In genomic region chr4:168367065-168367464, GRCh38 we compare ENCODE assay signal across 27 cellular contexts.
"Had no signal": no experiment of that assay in that cellular context is flagged by ENCODE, and none has a peak within 500 bp of the region (broad histone marks: within the 10 kb centered on the region; RNA-seq: fewer than 3 reads in every experiment).

No MANE protein-coding gene starts in this region.

- H3K9me3 ChIP-seq: ovary, psoas muscle, right lobe of liver, sigmoid colon, suprapubic skin, testis, transverse colon, upper lobe of right lung had no signal

- DNase-seq: naive thymus-derived CD8-positive, alpha-beta T cell; nephron progenitor cell; occipital lobe; ovary; posterior cingulate gyrus; psoas muscle; right cardiac atrium; right lobe of liver; sigmoid colon; small intestine; stimulated activated CD4-positive, alpha-beta T cell treated with anti-CD3 and anti-CD28 coated beads, Interleukin-15, amount 100 ng/mL, for 24 hours; stimulated activated CD4-positive, alpha-beta T cell treated with anti-CD3 and anti-CD28 coated beads, Interleukin-2, amount 100 ng/mL, for 24 hours; stimulated activated CD4-positive, alpha-beta T cell treated with anti-CD3 and anti-CD28 coated beads, Interleukin-2, amount 100 ng/mL, for 48 hours; stimulated activated CD4-positive, alpha-beta T cell treated with anti-CD3 and anti-CD28 coated beads, Interleukin-4, amount 100 ng/mL, for 24 hours; stimulated activated naive B cell treated with anti-CD40 and anti-IgM and Interleukin-4, amounts not matched to agents 10 μg/mL and 1 μg/mL and 100 μg/mL, for 72 hours; stimulated activated naive CD8-positive, alpha-beta T cell treated with anti-CD3 and anti-CD28 coated beads, Interleukin-15, amount 100 ng/mL, for 72 hours; stimulated activated naive CD8-positive, alpha-beta T cell treated with anti-CD3 and anti-CD28 coated beads, Interleukin-15, Interleukin-2, amounts not matched to agents 100 U/mL and 50 U/mL, for 24 hours; substantia nigra; testis; tibial artery; transverse colon; upper lobe of right lung; uterus had no signal

- H3K4me3 ChIP-seq: ovary, psoas muscle, right lobe of liver, sigmoid colon, suprapubic skin, testis, tibial artery, transverse colon, upper lobe of right lung, uterus had no signal

- H3K27me3 ChIP-seq: right lobe of liver, sigmoid colon, suprapubic skin, testis, tibial artery, transverse colon, upper lobe of right lung, uterus had no signal

- H3K27ac ChIP-seq: ovary, parathyroid adenoma, psoas muscle, right lobe of liver, sigmoid colon, suprapubic skin, testis, tibial artery, transverse colon, upper lobe of right lung, uterus had no signal

- H3K4me1 ChIP-seq: parathyroid adenoma, psoas muscle, right lobe of liver, sigmoid colon, suprapubic skin, testis, tibial artery, transverse colon, upper lobe of right lung, uterus had no signal

- ATAC-seq: naive thymus-derived CD8-positive, alpha-beta T cell; natural killer cell treated with Interleukin-12 subunit alpha and Interleukin-12 subunit beta and Interleukin-15 and Interleukin-18, amount 100 ng/mL, for 72 hours; psoas muscle; right cardiac atrium; right lobe of liver; stimulated activated effector memory CD8-positive, alpha-beta T cell treated with anti-CD3 and anti-CD28 coated beads, Interleukin-12 subunit alpha, Interleukin-12 subunit beta, amount 100 ng/mL, for 72 hours; stimulated activated naive B cell treated with anti-CD40 and anti-IgM and Interleukin-4, amounts not matched to agents 10 μg/mL and 1 μg/mL and 100 μg/mL, for 72 hours; stimulated activated naive CD8-positive, alpha-beta T cell treated with anti-CD3 and anti-CD28 coated beads, Interleukin-15, amount 100 ng/mL, for 72 hours; stimulated activated naive CD8-positive, alpha-beta T cell treated with anti-CD3 and anti-CD28 coated beads, Interleukin-15, Interleukin-2, amounts not matched to agents 100 U/mL and 50 U/mL, for 24 hours; upper lobe of right lung had no signal

- H3K36me3 ChIP-seq: ovary, right lobe of liver, uterus had no signal
